Comparison of ENCODE assay signal across 8 cellular contexts in the genomic region with DNA sequence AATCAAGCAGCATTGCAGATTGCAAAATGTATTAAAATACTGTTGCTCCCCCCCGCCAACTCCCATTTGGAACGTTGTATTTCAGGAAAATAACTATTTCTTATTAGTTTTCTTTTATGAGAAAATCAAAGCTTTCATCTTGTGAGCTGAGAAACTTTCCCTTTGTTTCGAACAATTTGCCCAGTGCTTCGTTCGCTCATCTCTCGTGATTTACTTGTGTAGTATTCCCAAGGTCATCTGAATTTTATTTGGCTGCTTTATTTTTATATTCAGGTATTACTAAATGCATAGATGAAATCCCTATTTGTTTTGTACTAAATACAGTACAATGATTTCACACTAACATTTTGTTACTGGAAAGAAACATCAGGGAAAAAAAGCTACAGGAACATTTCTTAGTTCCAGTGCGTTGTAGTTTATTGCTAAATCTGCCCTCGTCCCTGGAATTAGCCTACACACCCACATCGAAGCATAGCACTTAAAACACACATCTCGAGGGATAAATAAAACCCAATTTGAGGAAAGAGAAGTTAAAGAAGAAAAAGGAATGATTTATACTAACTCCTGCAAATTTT. TPM values are rescaled to one million over a fixed set of nuclear protein-coding genes. Genes with fewer than 3 reads are reported as not detected.
DNase-seq lines count a peak whose midpoint lies in the region; ATAC-seq and TF ChIP-seq lines count a peak whose summit lies in the region.

No MANE protein-coding gene starts in this region.

- no peak overlapping the region for H2BK120ac ChIP-seq in trophoblast cell (ENCODE audit: insufficient read depth, low read length, poor library complexity)

- H3K9me3 ChIP-seq in SK-N-SH = no peaks in the 10 kb centered on the region
- no peaks in the 10 kb centered on the region for H3K9me3 ChIP-seq in trophoblast cell (ENCODE audit: insufficient read depth, low read depth, low read length)

- no peak for ATAC-seq in HG03342 (IDR thresholded peaks at IDR 0.05; ENCODE audit: unreplicated experiment)

- no peak overlapping the region for H3K23ac ChIP-seq in trophoblast cell (ENCODE audit: low read length)

- no peaks in the 10 kb centered on the region for H3K27me3 ChIP-seq in SK-N-SH (ENCODE audit: insufficient read depth)
- no peaks in the 10 kb centered on the region for H3K27me3 ChIP-seq in trophoblast cell (ENCODE audit: insufficient read depth, low read length)

- no peak overlapping the region for H2AK5ac ChIP-seq in trophoblast cell (ENCODE audit: low read length)

- peak overlapping the region; percentile 91 for H3K4me3 Mint-ChIP-seq in T-helper 1 cell treated with Interleukin-12 subunit alpha and Interleukin-12 subunit beta and Interleukin-4 antibody, amounts not matched to agents 30 μg/mL and 1 μg/mL, for 36 hours

- TF ChIP-seq CTCF in SK-N-SH (IDR thresholded peaks at IDR 0.05) = no peak
- no peak for TF ChIP-seq CTCF in fibroblast of pulmonary artery (IDR thresholded peaks at IDR 0.05; ENCODE audit: low read length, missing control alignments)
- TF ChIP-seq CTCF in GM13976 (IDR thresholded peaks at IDR 0.05; ENCODE audit: borderline replicate concordance, control extremely low read depth, extremely low read depth, insufficient read depth, missing control alignments) = no peak

- peaks cover 17% of the 10 kb centered on the region for H3K27me3 Mint-ChIP-seq in T-helper 1 cell treated with Interleukin-12 subunit alpha and Interleukin-12 subunit beta and Interleukin-4 antibody, amounts not matched to agents 30 μg/mL and 1 μg/mL, for 36 hours (ENCODE audit: low read depth)

- TF ChIP-seq EP300 in SK-N-SH (IDR thresholded peaks at IDR 0.05; ENCODE audit: borderline replicate concordance in 1 of 2, low read depth in 1 of 2, low read length in 1 of 2) = no peak

- no peaks in the 10 kb centered on the region for H3K79me1 ChIP-seq in trophoblast cell (ENCODE audit: low read length)

- H3K9me2 ChIP-seq in SK-N-SH = no peaks in the 10 kb centered on the region

- H2AFZ ChIP-seq in SK-N-SH (ENCODE audit: low read depth) (peak overlapping the region; percentile 95), trophoblast cell (ENCODE audit: insufficient read depth, low read length, poor library complexity) (no peak overlapping the region)

- peaks cover 13% of the 10 kb centered on the region for H3F3A ChIP-seq in SK-N-SH (replicated peaks; ENCODE audit: insufficient read depth)

- peaks cover 25% of the 10 kb centered on the region for H3K4me1 Mint-ChIP-seq in T-helper 1 cell treated with Interleukin-12 subunit alpha and Interleukin-12 subunit beta and Interleukin-4 antibody, amounts not matched to agents 30 μg/mL and 1 μg/mL, for 36 hours (ENCODE audit: low read depth)

- peak overlapping the region; percentile 65 to 78 for H3K27ac ChIP-seq in SK-N-SH (ENCODE audit: low read depth in 2 of 2, low read length in 1 of 2)
- H3K27ac ChIP-seq in trophoblast cell (ENCODE audit: low read depth, low read length) = no peak overlapping the region

- no peak overlapping the region for H4K12ac ChIP-seq in trophoblast cell (ENCODE audit: low read depth, low read length)

- H3K36me3 ChIP-seq in SK-N-SH (replicated peaks in 1 of 2; ENCODE audit: control insufficient read depth in 1 of 2, insufficient read depth in 2 of 2, low read length in 1 of 2) (no peaks in the 10 kb centered on the region), trophoblast cell (ENCODE audit: control insufficient read depth in 1 of 2, insufficient read depth in 2 of 2, low read length in 2 of 2) (no peaks in the 10 kb centered on the region)

- no peaks in the 10 kb centered on the region for H4K20me1 ChIP-seq in SK-N-SH (ENCODE audit: insufficient read depth)

- H4K91ac ChIP-seq in trophoblast cell (ENCODE audit: low read depth, low read length) = no peak overlapping the region

- peak overlapping the region; percentile 95 for H3K27ac Mint-ChIP-seq in T-helper 1 cell treated with Interleukin-12 subunit alpha and Interleukin-12 subunit beta and Interleukin-4 antibody, amounts not matched to agents 30 μg/mL and 1 μg/mL, for 36 hours

- CTCF ChIA-PET in SK-N-SH (lab: Yijun Ruan, JAX) = interaction anchor here (0.7 to 3.0 kb wide), 9 partner anchors 87 to 759 kb away, joined by 3 to 10 read pairs (median 4); a partner anchor contains a TSS

- H3K14ac ChIP-seq in trophoblast cell (ENCODE audit: low read length) = no peak overlapping the region

- H3K79me2 ChIP-seq in SK-N-SH (ENCODE audit: insufficient read depth) (no peaks in the 10 kb centered on the region), trophoblast cell (ENCODE audit: control insufficient read depth, insufficient read depth, low read length, poor library complexity) (no peaks in the 10 kb centered on the region)

- H3K9me3 Mint-ChIP-seq in T-helper 1 cell treated with Interleukin-12 subunit alpha and Interleukin-12 subunit beta and Interleukin-4 antibody, amounts not matched to agents 30 μg/mL and 1 μg/mL, for 36 hours = no peaks in the 10 kb centered on the region

- H3K18ac ChIP-seq in trophoblast cell (ENCODE audit: low read length) = no peak overlapping the region

- H3K4me1 ChIP-seq in SK-N-SH (ENCODE audit: control insufficient read depth in 1 of 2, insufficient read depth in 2 of 2, low read depth in 1 of 2, low read length in 1 of 2) = peaks cover 0 to 4% of the 10 kb centered on the region in 2 experiments; a peak in 2 of 4 replicates
- no peaks in the 10 kb centered on the region for H3K4me1 ChIP-seq in trophoblast cell (ENCODE audit: control insufficient read depth in 1 of 2, insufficient read depth in 2 of 2, low read length in 2 of 2)

- peak overlapping the region; percentile 78 for H3K9ac ChIP-seq in SK-N-SH
- no peak overlapping the region for H3K9ac ChIP-seq in trophoblast cell (ENCODE audit: low read length)

- H3K4me2 ChIP-seq in SK-N-SH (peak overlapping the region; percentile 72), trophoblast cell (ENCODE audit: low read length) (peak overlapping the region; percentile 85)

- no peak overlapping the region for H2BK12ac ChIP-seq in trophoblast cell (ENCODE audit: low read length)

- H4K8ac ChIP-seq in trophoblast cell (ENCODE audit: low read depth, low read length) = no peak overlapping the region

- in situ Hi-C loops in GM13976 (cut with MboI; ENCODE audit: low sequenced_read_pairs, unreplicated experiment) = no loop called here

- POLR2A ChIA-PET in SK-N-SH (lab: Yijun Ruan, JAX) = interaction anchor here (1.0 to 4.0 kb wide), 4 partner anchors 14 to 734 kb away, joined by 4 to 38 read pairs (median 8); a partner anchor contains a TSS

- WGBS in SK-N-SH (ENCODE audit: low lambda C conversion rate) = under 1% methylated on average over 10 of the region's 10 CpGs
- no CpG with 5 or more reads among the region's 10 CpGs for WGBS in trophoblast cell (ENCODE audit: extremely low coverage, insufficient coverage, insufficient read length)

- no peak for TF ChIP-seq RAD21 in SK-N-SH (IDR thresholded peaks at IDR 0.05; ENCODE audit: low read length)

- H3K36me3 Mint-ChIP-seq in T-helper 1 cell treated with Interleukin-12 subunit alpha and Interleukin-12 subunit beta and Interleukin-4 antibody, amounts not matched to agents 30 μg/mL and 1 μg/mL, for 36 hours (ENCODE audit: low read depth) = peaks cover 3% of the 10 kb centered on the region

- no peak for DNase-seq in T-helper 1 cell
- DNase-seq in SK-N-SH = no peak
- DNase-seq in fibroblast of pulmonary artery (ENCODE audit: low read depth) = peak; percentile 35
- DNase-seq in trophoblast cell = peak in 1 of 2 donors; percentile 29
- DNase-seq in GM13976 (ENCODE audit: low spot score) = no peak
- no peak for DNase-seq in COR-L47 (lab: John Stamatoyannopoulos, UW)

- H2BK5ac ChIP-seq in trophoblast cell (ENCODE audit: low read depth, low read length, poor library complexity) = no peak overlapping the region

- no peak overlapping the region for H3K4ac ChIP-seq in trophoblast cell (ENCODE audit: low read depth, low read length)

- H3K4me3 ChIP-seq in SK-N-SH (ENCODE audit: low read depth in 2 of 2, low read length in 1 of 2) (peak overlapping the region; percentile 71 to 84), fibroblast of pulmonary artery (replicated peaks; ENCODE audit: low read depth, low read length) (peak overlapping the region; percentile 68), trophoblast cell (ENCODE audit: low read depth, low read length) (no peak overlapping the region)

TF ChIP-seq in SK-N-SH, 30 proteins besides CTCF, POLR2A, EP300 and RAD21 (continues in another document):
- TF ChIP-seq ELF1 (IDR thresholded peaks at IDR 0.05) = no peak
- TF ChIP-seq, protein P1, sequence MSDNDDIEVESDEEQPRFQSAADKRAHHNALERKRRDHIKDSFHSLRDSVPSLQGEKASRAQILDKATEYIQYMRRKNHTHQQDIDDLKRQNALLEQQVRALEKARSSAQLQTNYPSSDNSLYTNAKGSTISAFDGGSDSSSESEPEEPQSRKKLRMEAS (IDR thresholded peaks at IDR 0.05; ENCODE audit: low read depth) = no peak
- TF ChIP-seq, protein P2, sequence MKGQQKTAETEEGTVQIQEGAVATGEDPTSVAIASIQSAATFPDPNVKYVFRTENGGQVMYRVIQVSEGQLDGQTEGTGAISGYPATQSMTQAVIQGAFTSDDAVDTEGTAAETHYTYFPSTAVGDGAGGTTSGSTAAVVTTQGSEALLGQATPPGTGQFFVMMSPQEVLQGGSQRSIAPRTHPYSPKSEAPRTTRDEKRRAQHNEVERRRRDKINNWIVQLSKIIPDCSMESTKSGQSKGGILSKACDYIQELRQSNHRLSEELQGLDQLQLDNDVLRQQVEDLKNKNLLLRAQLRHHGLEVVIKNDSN (IDR thresholded peaks at IDR 0.05; ENCODE audit: borderline replicate concordance, low read depth) = no peak
- TF ChIP-seq FOXM1 (IDR thresholded peaks at IDR 0.05; ENCODE audit: low read depth) = no peak
- no peak for TF ChIP-seq FOSL2 (IDR thresholded peaks at IDR 0.05; ENCODE audit: borderline replicate concordance, low read depth)
- no peak for TF ChIP-seq YY1 (IDR thresholded peaks at IDR 0.05; ENCODE audit: low read depth)
- no peak for TF ChIP-seq RCOR1 (IDR thresholded peaks at IDR 0.05; ENCODE audit: low read length)
- no peak for TF ChIP-seq NFIC (IDR thresholded peaks at IDR 0.05; ENCODE audit: borderline replicate concordance)
- TF ChIP-seq JUND (IDR thresholded peaks at IDR 0.05) = no peak
- no peak for TF ChIP-seq FOXJ3 (CRISPR knock-in tag; IDR thresholded peaks at IDR 0.05)
- TF ChIP-seq CHD2 (IDR thresholded peaks at IDR 0.05; ENCODE audit: low read length, partially characterized antibody) = no peak

RNA-seq across cellular contexts. Expression of a gene that starts 12.0 kb away (rescaled TPM):
- not detected in 2 replicates for polyA plus RNA-seq in SK-N-SH (2012; rRNA removed)
- polyA plus RNA-seq in SK-N-SH (2012; cell fraction: cytosol; rRNA removed) = not detected in 2 replicates
- not detected in 2 replicates for polyA plus RNA-seq in SK-N-SH (2012; cell fraction: nucleus; rRNA removed)
- polyA plus RNA-seq in trophoblast cell (2013) = not detected in 2 replicates
